Comparison of ENCODE assay signal across 13 cellular contexts in genomic region chr16:4347010-4347409, GRCh38. TPM values are rescaled to one million over a fixed set of nuclear protein-coding genes. Genes with fewer than 3 reads are reported as not detected.
DNase-seq lines count a peak whose midpoint lies in the region; ATAC-seq and TF ChIP-seq lines count a peak whose summit lies in the region.
"Had no signal": no experiment of that assay in that cellular context is flagged by ENCODE, and none has a peak within 500 bp of the region (broad histone marks: within the 10 kb centered on the region; RNA-seq: fewer than 3 reads in every experiment).

No MANE protein-coding gene starts in this region.

- intact Hi-C loops in gastrocnemius medialis (cut with DNase I; ENCODE audit: low total_unique reads): no loop called here

- TF ChIP-seq CTCF in fibroblast of villous mesenchyme (IDR thresholded peaks at IDR 0.05; ENCODE audit: insufficient read depth, low read depth, low read length) (no peak), gastrocnemius medialis (IDR thresholded peaks at IDR 0.05 in 4 of 5, conservative IDR thresholded peaks at IDR 0.05 in 1 of 5) (no peak)

- in situ Hi-C loops in GM23248 (cut with MboI): no loop called here
- in situ Hi-C loops in gastrocnemius medialis (cut with MboI; ENCODE audit: low sequenced_read_pairs in 4 of 4): loop anchor here in 1 of 4 donors (25.0 kb wide), 1 partner anchor 160 kb away; no protein-coding TSS in a partner anchor

- H3K36me3 ChIP-seq in GM23248 (ENCODE audit: low read depth) (no peaks in the 10 kb centered on the region), gastrocnemius medialis (no peaks in the 10 kb centered on the region)

- H3K4me3 ChIP-seq in GM23248 (no peak overlapping the region), fibroblast of villous mesenchyme (ENCODE audit: low read depth, low read length) (no peak overlapping the region), gastrocnemius medialis (no peak overlapping the region)
- H3K4me3 ChIP-seq: esophagus squamous epithelium had no signal

- H3K4me1 ChIP-seq in GM23248 (ENCODE audit: insufficient read depth) (peaks cover 13% of the 10 kb centered on the region), gastrocnemius medialis (peaks cover 47 to 52% of the 10 kb centered on the region in 2 donors)

- peaks cover 83% of the 10 kb centered on the region for H3K79me2 ChIP-seq in GM23248 (ENCODE audit: insufficient read depth)

- TF ChIP-seq POLR2A in gastrocnemius medialis (IDR thresholded peaks at IDR 0.05): no peak

- no peak overlapping the region for H3K27ac ChIP-seq in GM23248
- peak overlapping the region; percentile 64 to 92 (median 76) for H3K27ac ChIP-seq in gastrocnemius medialis

- H3K27me3 ChIP-seq in GM23248 (replicated peaks; ENCODE audit: insufficient read depth): no peaks in the 10 kb centered on the region
- no peaks in the 10 kb centered on the region for H3K27me3 ChIP-seq in gastrocnemius medialis
- H3K27me3 ChIP-seq: esophagus squamous epithelium had no signal

- WGBS in GM23248 (ENCODE audit: low coverage in 1 of 2, low lambda C conversion rate in 2 of 2, missing lambda C conversion rate in 2 of 2), 2 experiments: 80 to 83% methylated on average over 8 of the region's 8 CpGs

- no peaks in the 10 kb centered on the region; the same call in 1 of the 2 replicates for H4K20me1 ChIP-seq in GM23248 (ENCODE audit: insufficient read depth)

- no peak overlapping the region for H2AFZ ChIP-seq in GM23248

- no peak overlapping the region for H3K9ac ChIP-seq in GM23248

- no peak overlapping the region for H3K4me2 ChIP-seq in GM23248 (ENCODE audit: unreplicated experiment)

- ATAC-seq in gastrocnemius medialis (peak; percentile 6 to 32), HG02852 (IDR thresholded peaks at IDR 0.05; ENCODE audit: unreplicated experiment) (no peak), GM21390 (IDR thresholded peaks at IDR 0.05; ENCODE audit: unreplicated experiment) (no peak)
- ATAC-seq: HCT116 had no signal

- no peaks in the 10 kb centered on the region for H3K9me2 ChIP-seq in GM23248 (ENCODE audit: insufficient read depth)

- no peaks in the 10 kb centered on the region for H3K9me3 ChIP-seq in GM23248 (ENCODE audit: low read depth)
- H3K9me3 ChIP-seq in gastrocnemius medialis: no peaks in the 10 kb centered on the region
- H3K9me3 ChIP-seq: esophagus squamous epithelium had no signal

- H3F3A ChIP-seq in GM23248 (ENCODE audit: insufficient read depth): peaks cover 27% of the 10 kb centered on the region

- DNase-seq in GM23248 (peak; percentile 37), NOMO-1 treated with dmso at 0.1 percent for 144 hours (lab: John Stamatoyannopoulos, UW; ENCODE audit: unreplicated experiment) (peak; percentile 78), fibroblast of villous mesenchyme (ENCODE audit: low read depth) (peak; percentile 76), gastrocnemius medialis (peak in 1 of 2 donors; percentile 59), NCI-H128 (lab: John Stamatoyannopoulos, UW; ENCODE audit: unreplicated experiment) (no peak)
- DNase-seq: activated naive CD8-positive, alpha-beta T cell treated with anti-CD3 and anti-CD28 coated beads for 36 hours; Calu3; esophagus squamous epithelium; NCI-H526 treated with DMSO at 0.1 percent for 48 hours; SHP77 had no signal

RNA-seq across cellular contexts. Expression of gene PAM16, which starts 4.1 kb away (rescaled TPM):
- 20.4 and 33.0 TPM in 2 replicates for total RNA-seq in GM23248 (2014; rRNA removed; shearing (Covaris generic))
- polyA plus RNA-seq in GM23248 (2016; fragmentation: Nextera tagmentation; extraction: Ambion mirVana): 74.5 and 78.9 TPM in 2 replicates
- total RNA-seq in fibroblast of villous mesenchyme (19.9 and 23.5 TPM in 2 replicates), gastrocnemius medialis (100 to 1,000 TPM; 112 to 174 (median 132) TPM)

RNA-seq across cellular contexts. Expression of gene VASN, which starts 24.6 kb away (rescaled TPM):
- total RNA-seq in GM23248 (2014; rRNA removed; shearing (Covaris generic)): 223 and 234 TPM in 2 replicates
- 160 and 169 TPM in 2 replicates for polyA plus RNA-seq in GM23248 (2016; fragmentation: Nextera tagmentation; extraction: Ambion mirVana)
- 133 and 180 TPM in 2 replicates for total RNA-seq in fibroblast of villous mesenchyme
- total RNA-seq in gastrocnemius medialis: 10 to 100 TPM in 1 of 4 donors, 1 to 10 TPM in 3; 2.4 to 12.8 (median 3.7) TPM

RNA-seq across cellular contexts. Expression of gene GLIS2, which starts 31.1 kb away (rescaled TPM):
- total RNA-seq in GM23248 (2014; rRNA removed; shearing (Covaris generic)): 2.9 and 3.2 TPM in 2 replicates
- 6.8 and 7.3 TPM in 2 replicates for polyA plus RNA-seq in GM23248 (2016; fragmentation: Nextera tagmentation; extraction: Ambion mirVana)
- total RNA-seq in fibroblast of villous mesenchyme: 4.3 and 4.8 TPM in 2 replicates
- total RNA-seq in gastrocnemius medialis: under 1 TPM in 3 of 4 donors, not detected in 1; 0.81 to 0.95 (median 0.95) TPM

Comparison
In these comparisons a context has a peak if more than half of its experiments do, and no peak if none do; other contexts are left out.
1. ATAC-seq: peak in gastrocnemius medialis (2 of 2); none in HG02852 (single experiment) and GM21390 (single experiment).